ENCODE assay signal across 29 cellular contexts in the genomic region with DNA sequence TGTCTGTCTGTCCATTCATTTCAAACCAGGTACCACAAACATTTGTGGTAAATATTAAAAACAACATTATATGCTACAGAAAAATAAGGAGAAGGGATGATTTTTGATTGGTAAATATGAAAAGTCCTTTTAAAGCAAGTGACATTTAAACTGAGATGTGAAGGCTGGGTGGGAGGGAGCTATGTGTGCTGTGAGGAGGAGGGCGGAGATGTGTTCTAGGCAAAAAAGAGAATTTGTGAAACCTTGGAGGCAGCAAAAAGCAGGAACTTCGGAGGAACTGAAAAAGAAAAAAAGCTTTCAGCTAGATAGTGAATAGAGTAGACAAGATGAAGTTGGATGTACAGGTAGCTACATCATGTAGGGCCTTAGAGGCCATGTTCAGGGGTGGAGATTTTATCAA. TPM values are rescaled to one million over a fixed set of nuclear protein-coding genes. Genes with fewer than 3 reads are reported as not detected.
DNase-seq lines count a peak whose midpoint lies in the region; ATAC-seq, FAIRE-seq and TF ChIP-seq lines count a peak whose summit lies in the region.
"Had no signal": no experiment of that assay in that cellular context is flagged by ENCODE, and none has a peak within 500 bp of the region (broad histone marks: within the 10 kb centered on the region; RNA-seq: fewer than 3 reads in every experiment).

No MANE protein-coding gene starts in this region.

- peak overlapping the region; percentile 6 for H3K27ac Mint-ChIP-seq in activated T-helper 17 cell treated with anti-CD3 and anti-CD28 coated beads, Interleukin-2, amount 50 U/mL, for 72 hours
- H3K27ac Mint-ChIP-seq in naive B cell = peak overlapping the region in 5 of 6 donors; percentile 14 to 60 (median 44)
- H3K27ac Mint-ChIP-seq: brain had no signal

- no peak overlapping the region for H3K4me2 ChIP-seq in DND-41 (ENCODE audit: insufficient read depth, low read length)

- no peaks in the 10 kb centered on the region for H3K79me2 ChIP-seq in DND-41 (ENCODE audit: insufficient read depth, low read length)

- H3K27me3 ChIP-seq in DND-41 (ENCODE audit: insufficient read depth, low read length, poor library complexity) (no peaks in the 10 kb centered on the region), small intestine (ENCODE audit: control insufficient read depth in 2 of 2, insufficient read depth in 2 of 2, low read length in 2 of 2) (no peaks in the 10 kb centered on the region)
- H3K27me3 ChIP-seq: foreskin keratinocyte, SJSA1, upper lobe of right lung had no signal

- DNase-seq in CD1c-positive myeloid dendritic cell (ENCODE audit: extremely low spot score) = peak; percentile 40
- no peak for DNase-seq in DND-41
- DNase-seq in naive B cell = no peak
- no peak for DNase-seq in GM12891 (ENCODE audit: insufficient read length, low spot score)
- no peak for DNase-seq in small intestine
- no peak for DNase-seq in NCI-H128 (lab: John Stamatoyannopoulos, UW; ENCODE audit: unreplicated experiment)
- DNase-seq: activated CD4-positive, CD25-positive, alpha-beta regulatory T cell treated with anti-CD3 and anti-CD28 coated beads, Interleukin-2, amount 50 U/mL, for 72 hours; activated naive CD4-positive, alpha-beta T cell treated with anti-CD3 and anti-CD28 coated beads, Interleukin-2, amount 50 U/mL, for 16 hours; AML-193; cortex of kidney; foreskin keratinocyte; GF-D8; hippocampal formation; kidney; NCI-H1417 treated with DMSO at 0.1 percent for 48 hours; NCI-H2171 treated with DMSO at 0.1 percent for 48 hours; NCI-H774; stimulated activated CD4-positive, alpha-beta T cell treated with anti-CD3 and anti-CD28 coated beads, Interleukin-1b, Interleukin-23, amount 100 ng/mL, for 48 hours; stimulated activated naive CD8-positive, alpha-beta T cell treated with anti-CD3 and anti-CD28 coated beads, Interleukin-15, amount 100 ng/mL, for 72 hours; T1000; upper lobe of right lung had no signal

- no peaks in the 10 kb centered on the region for H3K27me3 Mint-ChIP-seq in activated T-helper 17 cell treated with anti-CD3 and anti-CD28 coated beads, Interleukin-2, amount 50 U/mL, for 72 hours
- H3K27me3 Mint-ChIP-seq in naive B cell = no peaks in the 10 kb centered on the region
- H3K27me3 Mint-ChIP-seq: stimulated activated naive CD8-positive, alpha-beta T cell treated with anti-CD3 and anti-CD28 coated beads, Interleukin-15, amount 100 ng/mL, for 72 hours had no signal

- no peaks in the 10 kb centered on the region for H4K20me1 ChIP-seq in DND-41 (ENCODE audit: insufficient read depth, low read length)

- no peak for TF ChIP-seq POLR2A in GM12891 (IDR thresholded peaks at IDR 0.05; ENCODE audit: low read depth, low read length)

- H2AFZ ChIP-seq in DND-41 (ENCODE audit: low read depth, low read length) = no peak overlapping the region

- no peaks in the 10 kb centered on the region for H3K36me3 ChIP-seq in DND-41 (ENCODE audit: insufficient read depth, low read length)
- H3K36me3 ChIP-seq in small intestine (ENCODE audit: control insufficient read depth in 2 of 2, insufficient read depth in 2 of 2, low read length in 2 of 2) = no peaks in the 10 kb centered on the region
- H3K36me3 ChIP-seq: SJSA1, upper lobe of right lung had no signal

- TF ChIP-seq CTCF in DND-41 (IDR thresholded peaks at IDR 0.05; ENCODE audit: borderline replicate concordance, extremely low read depth, low read length, poor library complexity, severe bottlenecking) = no peak

- ATAC-seq in DND-41 (ENCODE audit: insufficient read depth, low read depth) = no peak
- no peak for ATAC-seq in activated T-helper 17 cell treated with anti-CD3 and anti-CD28 coated beads, Interleukin-2, amount 50 U/mL, for 72 hours (replicated peaks)
- ATAC-seq in naive B cell (ENCODE audit: low read depth in 2 of 2) = no peak
- no peak for ATAC-seq in GM18502 (IDR thresholded peaks at IDR 0.05; ENCODE audit: poor library complexity, unreplicated experiment)
- ATAC-seq: foreskin keratinocyte; GM12878; HCT116; stimulated activated naive CD8-positive, alpha-beta T cell treated with anti-CD3 and anti-CD28 coated beads, Interleukin-15, amount 100 ng/mL, for 72 hours; upper lobe of right lung had no signal

- no peak overlapping the region for H3K4me3 Mint-ChIP-seq in activated T-helper 17 cell treated with anti-CD3 and anti-CD28 coated beads, Interleukin-2, amount 50 U/mL, for 72 hours
- H3K4me3 Mint-ChIP-seq in naive B cell = peak overlapping the region in 7 of 8 donors; percentile 0 to 61 (median 23)
- H3K4me3 Mint-ChIP-seq: brain; stimulated activated naive CD8-positive, alpha-beta T cell treated with anti-CD3 and anti-CD28 coated beads, Interleukin-15, amount 100 ng/mL, for 72 hours had no signal

- H3K9ac ChIP-seq in DND-41 (ENCODE audit: low read depth, low read length) = no peak overlapping the region

- H3K9me3 ChIP-seq in DND-41 (ENCODE audit: insufficient read depth, low read length, severe bottlenecking) = no peaks in the 10 kb centered on the region
- no peaks in the 10 kb centered on the region for H3K9me3 ChIP-seq in small intestine (ENCODE audit: control insufficient read depth, low read depth)
- H3K9me3 ChIP-seq: SJSA1, upper lobe of right lung had no signal

- H3K36me3 Mint-ChIP-seq in activated T-helper 17 cell treated with anti-CD3 and anti-CD28 coated beads, Interleukin-2, amount 50 U/mL, for 72 hours (ENCODE audit: low read depth) = no peaks in the 10 kb centered on the region
- H3K36me3 Mint-ChIP-seq in naive B cell = no peaks in the 10 kb centered on the region
- H3K36me3 Mint-ChIP-seq: brain had no signal

- peak overlapping the region; percentile 21 for H3K27ac ChIP-seq in DND-41 (ENCODE audit: low read length)
- no peak overlapping the region for H3K27ac ChIP-seq in small intestine (ENCODE audit: low read depth in 1 of 2, low read length in 1 of 2)
- H3K27ac ChIP-seq: foreskin keratinocyte, SJSA1, upper lobe of right lung had no signal

- FAIRE-seq in GM12891 (lab: Jason Lieb, UNC) (no peak), small intestine (lab: Jason Lieb, UNC) (no peak)
- FAIRE-seq: GM12878, kidney had no signal

- 85 to 95% (median 90%) methylated on average over 2 of the region's 2 CpGs for WGBS in small intestine, 3 donors

- H3K4me1 Mint-ChIP-seq in activated T-helper 17 cell treated with anti-CD3 and anti-CD28 coated beads, Interleukin-2, amount 50 U/mL, for 72 hours = peaks cover 24% of the 10 kb centered on the region
- peaks cover 27 to 32% (median 29%) of the 10 kb centered on the region in 3 donors for H3K4me1 Mint-ChIP-seq in naive B cell

- H3K4me3 ChIP-seq in DND-41 (ENCODE audit: low read depth in 1 of 2, low read length in 2 of 2) (no peak overlapping the region), small intestine (ENCODE audit: low read depth in 1 of 2, low read length in 2 of 2) (no peak overlapping the region)
- H3K4me3 ChIP-seq: GM12878, SJSA1, upper lobe of right lung had no signal

- H3K9me3 Mint-ChIP-seq in activated T-helper 17 cell treated with anti-CD3 and anti-CD28 coated beads, Interleukin-2, amount 50 U/mL, for 72 hours = no peaks in the 10 kb centered on the region
- H3K9me3 Mint-ChIP-seq in naive B cell = no peaks in the 10 kb centered on the region
- H3K9me3 Mint-ChIP-seq: brain; stimulated activated naive CD8-positive, alpha-beta T cell treated with anti-CD3 and anti-CD28 coated beads, Interleukin-15, amount 100 ng/mL, for 72 hours had no signal

- H3K4me1 ChIP-seq in DND-41 (ENCODE audit: insufficient read depth, low read length) (peaks cover 37% of the 10 kb centered on the region), small intestine (ENCODE audit: control insufficient read depth in 2 of 2, insufficient read depth in 1 of 2, low read depth in 1 of 2, low read length in 1 of 2) (no peaks in the 10 kb centered on the region)
- H3K4me1 ChIP-seq: foreskin keratinocyte, SJSA1 had no signal

TF ChIP-seq in GM12891, 5 proteins besides CTCF, POLR2A, EP300 and RAD21:
- TF ChIP-seq POLR2AphosphoS5 (IDR thresholded peaks at IDR 0.05; ENCODE audit: low read depth, low read length) (no peak), TAF1 (IDR thresholded peaks at IDR 0.05; ENCODE audit: low read depth, low read length) (no peak), POU2F2 (IDR thresholded peaks at IDR 0.05; ENCODE audit: low read depth, low read length) (no peak), SPI1 (IDR thresholded peaks at IDR 0.05; ENCODE audit: low read depth, low read length) (no peak), PAX5 (IDR thresholded peaks at IDR 0.05; ENCODE audit: insufficient read depth, low read length, severe bottlenecking) (no peak)
TF ChIP-seq in GM12891: peak in this region for 0.

RNA-seq across cellular contexts. Expression of a gene that starts 10.0 kb away (rescaled TPM):
- total RNA-seq in activated T-helper 17 cell treated with anti-CD3 and anti-CD28 coated beads, Interleukin-2, amount 50 U/mL, for 72 hours = 10 to 100 TPM; 44.8 to 51.7 TPM
- polyA plus RNA-seq in naive B cell (ENCODE audit: low read depth in 6 of 6) (10 to 100 TPM; 15.9 to 49.3 (median 32.7) TPM), small intestine (10 to 100 TPM in 2 of 3 donors, 1 to 10 TPM in 1; 3.2 to 14.1 (median 13.2) TPM)
- 8.5 TPM for polyA plus RNA-seq in GM12891 (2012; ENCODE audit: low read depth, missing spikeins)

RNA-seq across cellular contexts. Expression of a gene that starts 27.1 kb away (rescaled TPM):
- total RNA-seq in activated T-helper 17 cell treated with anti-CD3 and anti-CD28 coated beads, Interleukin-2, amount 50 U/mL, for 72 hours = under 1 TPM; 0.74 to 0.99 TPM
- polyA plus RNA-seq in naive B cell (ENCODE audit: low read depth in 6 of 6) (not detected), small intestine (under 1 TPM in 2 of 3 donors, not detected in 1; 0.01 to 0.27 TPM)
- 0.71 TPM for polyA plus RNA-seq in GM12891 (2012; ENCODE audit: low read depth, missing spikeins)
- total RNA-seq: epithelial cell of proximal tubule, foreskin keratinocyte, lung microvascular endothelial cell, SJSA1 had no signal
- polyA plus RNA-seq: foreskin keratinocyte had no signal
